In the genomic region with DNA sequence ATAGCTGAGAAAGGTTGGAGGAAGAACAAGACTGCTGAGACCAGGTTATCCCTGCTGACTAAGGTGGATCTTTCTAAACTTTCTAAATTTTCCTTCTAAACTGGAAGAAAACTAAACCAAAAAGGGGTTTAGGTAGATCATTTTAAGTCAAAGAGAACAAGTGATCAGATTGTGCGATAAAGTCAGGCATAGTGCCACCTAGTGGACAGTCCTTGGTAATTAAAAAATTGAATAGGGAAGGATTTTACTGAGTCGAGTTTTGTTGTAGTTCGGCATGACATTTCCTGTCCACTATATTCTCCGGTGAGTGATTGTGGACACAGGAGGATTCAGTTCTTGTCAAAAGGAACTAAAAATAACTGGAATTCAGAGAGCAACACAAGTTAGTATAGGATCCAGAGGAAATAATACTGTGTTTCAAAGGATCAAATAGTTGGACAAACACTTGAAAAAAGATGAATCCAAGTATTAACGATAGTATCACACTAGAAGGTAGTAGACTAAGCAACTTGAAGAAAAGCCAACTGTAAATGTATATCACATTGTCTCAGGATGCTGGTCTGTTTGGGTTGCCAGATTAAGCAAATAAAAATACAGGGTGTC, we compare ENCODE assay signal across 2 cellular contexts.
TF ChIP-seq lines count a peak whose summit lies in the region.

No MANE protein-coding gene starts in this region.

TF ChIP-seq in A549, 52 proteins besides CTCF, POLR2A, EP300 and RAD21 (continued from another document):
- TF ChIP-seq, protein P1, sequence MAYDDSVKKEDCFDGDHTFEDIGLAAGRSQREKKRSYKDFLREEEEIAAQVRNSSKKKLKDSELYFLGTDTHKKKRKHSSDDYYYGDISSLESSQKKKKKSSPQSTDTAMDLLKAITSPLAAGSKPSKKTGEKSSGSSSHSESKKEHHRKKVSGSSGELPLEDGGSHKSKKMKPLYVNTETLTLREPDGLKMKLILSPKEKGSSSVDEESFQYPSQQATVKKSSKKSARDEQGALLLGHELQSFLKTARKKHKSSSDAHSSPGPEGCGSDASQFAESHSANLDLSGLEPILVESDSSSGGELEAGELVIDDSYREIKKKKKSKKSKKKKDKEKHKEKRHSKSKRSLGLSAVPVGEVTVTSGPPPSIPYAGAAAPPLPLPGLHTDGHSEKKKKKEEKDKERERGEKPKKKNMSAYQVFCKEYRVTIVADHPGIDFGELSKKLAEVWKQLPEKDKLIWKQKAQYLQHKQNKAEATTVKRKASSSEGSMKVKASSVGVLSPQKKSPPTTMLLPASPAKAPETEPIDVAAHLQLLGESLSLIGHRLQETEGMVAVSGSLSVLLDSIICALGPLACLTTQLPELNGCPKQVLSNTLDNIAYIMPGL (CRISPR knock-in tag; IDR thresholded peaks at IDR 0.05; ENCODE audit: borderline replicate concordance): no peak
- 0 out of 3 replicates have a peak, but pooled peaks have one; percentile 20 for TF ChIP-seq SMC3 (IDR thresholded peaks at IDR 0.05)

TF ChIP-seq in WTC11, 78 proteins besides CTCF, POLR2A, EP300 and RAD21 (continued from another document):
- TF ChIP-seq, protein P2, sequence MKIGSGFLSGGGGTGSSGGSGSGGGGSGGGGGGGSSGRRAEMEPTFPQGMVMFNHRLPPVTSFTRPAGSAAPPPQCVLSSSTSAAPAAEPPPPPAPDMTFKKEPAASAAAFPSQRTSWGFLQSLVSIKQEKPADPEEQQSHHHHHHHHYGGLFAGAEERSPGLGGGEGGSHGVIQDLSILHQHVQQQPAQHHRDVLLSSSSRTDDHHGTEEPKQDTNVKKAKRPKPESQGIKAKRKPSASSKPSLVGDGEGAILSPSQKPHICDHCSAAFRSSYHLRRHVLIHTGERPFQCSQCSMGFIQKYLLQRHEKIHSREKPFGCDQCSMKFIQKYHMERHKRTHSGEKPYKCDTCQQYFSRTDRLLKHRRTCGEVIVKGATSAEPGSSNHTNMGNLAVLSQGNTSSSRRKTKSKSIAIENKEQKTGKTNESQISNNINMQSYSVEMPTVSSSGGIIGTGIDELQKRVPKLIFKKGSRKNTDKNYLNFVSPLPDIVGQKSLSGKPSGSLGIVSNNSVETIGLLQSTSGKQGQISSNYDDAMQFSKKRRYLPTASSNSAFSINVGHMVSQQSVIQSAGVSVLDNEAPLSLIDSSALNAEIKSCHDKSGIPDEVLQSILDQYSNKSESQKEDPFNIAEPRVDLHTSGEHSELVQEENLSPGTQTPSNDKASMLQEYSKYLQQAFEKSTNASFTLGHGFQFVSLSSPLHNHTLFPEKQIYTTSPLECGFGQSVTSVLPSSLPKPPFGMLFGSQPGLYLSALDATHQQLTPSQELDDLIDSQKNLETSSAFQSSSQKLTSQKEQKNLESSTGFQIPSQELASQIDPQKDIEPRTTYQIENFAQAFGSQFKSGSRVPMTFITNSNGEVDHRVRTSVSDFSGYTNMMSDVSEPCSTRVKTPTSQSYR (CRISPR knock-in tag; IDR thresholded peaks at IDR 0.05): no peak
- TF ChIP-seq, protein P3, sequence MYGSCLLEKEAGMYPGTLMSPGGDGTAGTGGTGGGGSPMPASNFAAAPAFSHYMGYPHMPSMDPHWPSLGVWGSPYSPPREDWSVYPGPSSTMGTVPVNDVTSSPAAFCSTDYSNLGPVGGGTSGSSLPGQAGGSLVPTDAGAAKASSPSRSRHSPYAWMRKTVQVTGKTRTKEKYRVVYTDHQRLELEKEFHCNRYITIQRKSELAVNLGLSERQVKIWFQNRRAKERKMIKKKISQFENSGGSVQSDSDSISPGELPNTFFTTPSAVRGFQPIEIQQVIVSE (CRISPR knock-in tag; IDR thresholded peaks at IDR 0.05; ENCODE audit: borderline replicate concordance): no peak
